ENCODE assay signal across 27 cellular contexts in genomic region chr6:37145443-37145842, GRCh38. TPM values are rescaled to one million over a fixed set of nuclear protein-coding genes. Genes with fewer than 3 reads are reported as not detected.
DNase-seq lines count a peak whose midpoint lies in the region; ATAC-seq and TF ChIP-seq lines count a peak whose summit lies in the region.
"Had no signal": no experiment of that assay in that cellular context is flagged by ENCODE, and none has a peak within 500 bp of the region (broad histone marks: within the 10 kb centered on the region; RNA-seq: fewer than 3 reads in every experiment).

No MANE protein-coding gene starts in this region.

- H2AFZ ChIP-seq in ACC112 (ENCODE audit: low read length, unreplicated experiment) (no peak overlapping the region), osteoblast (ENCODE audit: low read length) (no peak overlapping the region)
- H2AFZ ChIP-seq: PC-9 had no signal

- no peak overlapping the region for H3K4me2 ChIP-seq in osteoblast (ENCODE audit: insufficient read depth, low read length)

- H3K9me3 Mint-ChIP-seq in glutamatergic neuron (ENCODE audit: unreplicated experiment), result no peaks in the 10 kb centered on the region
- no peaks in the 10 kb centered on the region for H3K9me3 Mint-ChIP-seq in activated CD8-positive, alpha-beta T cell treated with anti-CD3 and anti-CD28 coated beads for 36 hours
- H3K9me3 Mint-ChIP-seq: activated T-helper 1 cell treated with anti-CD3 and anti-CD28 coated beads, Interleukin-12 subunit alpha, Interleukin-12 subunit beta, Interleukin-2, Interleukin-4 antibody, amounts not matched to agents 30 ng/mL and 10 ng/mL and 1 ng/mL, durations not matched to agents 14 hours and 24 hours and 36 hours; naive B cell had no signal

- ATAC-seq in activated CD8-positive, alpha-beta T cell treated with anti-CD3 and anti-CD28 coated beads for 36 hours, result no peak
- ATAC-seq in HG02763 (IDR thresholded peaks at IDR 0.05; ENCODE audit: unreplicated experiment), result no peak

- POLR2A ChIA-PET in activated CD8-positive, alpha-beta T cell treated with anti-CD3 and anti-CD28 coated beads for 36 hours (lab: Charles Lee), result no interaction called here

- H3K4me3 ChIP-seq in ACC112 (ENCODE audit: low read depth, low read length) (no peak overlapping the region), Peyer's patch (no peak overlapping the region), osteoblast (ENCODE audit: insufficient read depth, low read length) (no peak overlapping the region)
- H3K4me3 ChIP-seq: ovary, PC-9, thyroid gland had no signal

- peaks cover 23% of the 10 kb centered on the region for H3K4me1 Mint-ChIP-seq in glutamatergic neuron (ENCODE audit: low read depth, unreplicated experiment)
- H3K4me1 Mint-ChIP-seq in activated CD8-positive, alpha-beta T cell treated with anti-CD3 and anti-CD28 coated beads for 36 hours (ENCODE audit: low read depth), result peaks cover 20% of the 10 kb centered on the region

- H3K9me3 ChIP-seq in Peyer's patch (no peaks in the 10 kb centered on the region), osteoblast (ENCODE audit: low read depth, low read length) (no peaks in the 10 kb centered on the region)
- H3K9me3 ChIP-seq: BE2C, ovary, thyroid gland had no signal

- no peaks in the 10 kb centered on the region for H3K36me3 ChIP-seq in ACC112 (ENCODE audit: insufficient read depth, low read length)
- no peaks in the 10 kb centered on the region for H3K36me3 ChIP-seq in Peyer's patch
- H3K36me3 ChIP-seq in osteoblast (ENCODE audit: insufficient read depth, low read length), result no peaks in the 10 kb centered on the region
- H3K36me3 ChIP-seq: BE2C, ovary, thyroid gland had no signal

- intact Hi-C loops in activated CD8-positive, alpha-beta T cell treated with anti-CD3 and anti-CD28 coated beads for 36 hours (cut with micrococcal nuclease), result no loop called here

- H3K27me3 Mint-ChIP-seq in glutamatergic neuron (ENCODE audit: unreplicated experiment), result no peaks in the 10 kb centered on the region
- H3K27me3 Mint-ChIP-seq in activated CD8-positive, alpha-beta T cell treated with anti-CD3 and anti-CD28 coated beads for 36 hours, result no peaks in the 10 kb centered on the region
- H3K27me3 Mint-ChIP-seq: naive B cell had no signal

- H3K27me3 ChIP-seq in ACC112 (ENCODE audit: insufficient read depth, low read length) (no peaks in the 10 kb centered on the region), Peyer's patch (no peaks in the 10 kb centered on the region), osteoblast (ENCODE audit: insufficient read depth, low read length) (no peaks in the 10 kb centered on the region)
- H3K27me3 ChIP-seq: BE2C, ovary, thyroid gland had no signal

- H3K27ac Mint-ChIP-seq in glutamatergic neuron (ENCODE audit: unreplicated experiment), result peak overlapping the region; percentile 66
- no peak overlapping the region for H3K27ac Mint-ChIP-seq in activated CD8-positive, alpha-beta T cell treated with anti-CD3 and anti-CD28 coated beads for 36 hours
- H3K27ac Mint-ChIP-seq: activated T-helper 1 cell treated with anti-CD3 and anti-CD28 coated beads, Interleukin-12 subunit alpha, Interleukin-12 subunit beta, Interleukin-2, Interleukin-4 antibody, amounts not matched to agents 30 ng/mL and 10 ng/mL and 1 ng/mL, durations not matched to agents 14 hours and 24 hours and 36 hours had no signal

- H3K79me2 ChIP-seq in ACC112 (ENCODE audit: control insufficient read depth, insufficient read depth, low read length, unreplicated experiment) (no peaks in the 10 kb centered on the region), osteoblast (ENCODE audit: insufficient read depth, low read length) (no peaks in the 10 kb centered on the region)

- no peak for DNase-seq in Peyer's patch
- DNase-seq in glutamatergic neuron, result no peak
- no peak for DNase-seq in osteoblast (ENCODE audit: insufficient read length, low spot score, missing footprints)
- no peak for DNase-seq in activated CD8-positive, alpha-beta T cell treated with anti-CD3 and anti-CD28 coated beads for 36 hours
- no peak for DNase-seq in pons (ENCODE audit: low spot score)
- DNase-seq in mucosa of gallbladder (ENCODE audit: low spot score), result no peak
- DNase-seq: activated CD4-positive, alpha-beta T cell treated with anti-CD3 and anti-CD28 coated beads, Interleukin-2, amount 50 U/mL, for 1 hour; activated naive CD4-positive, alpha-beta T cell treated with anti-CD3 and anti-CD28 coated beads, Interleukin-2, amount 50 U/mL, for 16 hours; anterior cingulate cortex; BE2C; caudate nucleus; dermis blood vessel endothelial cell; DMS79; naive B cell; NCI-H1092 treated with DMSO at 0.1 percent for 48 hours; NCI-H1930; NCI-H446 treated with DMSO at 0.1 percent for 48 hours; PC-9; right cardiac atrium; SHP77; stimulated activated naive CD4-positive, alpha-beta T cell treated with Interleukin-2 at 50 U/mL for 16 hours; T-helper 9 cell; thyroid gland had no signal

- H4K20me1 ChIP-seq in osteoblast (ENCODE audit: insufficient read depth, low read length), result no peaks in the 10 kb centered on the region

- TF ChIP-seq POLR2A in Peyer's patch (IDR thresholded peaks at IDR 0.05), result no peak

- TF ChIP-seq CTCF in Peyer's patch (IDR thresholded peaks at IDR 0.05) (no peak), glutamatergic neuron (IDR thresholded peaks at IDR 0.05; ENCODE audit: partially characterized antibody, unreplicated experiment) (no peak), osteoblast (IDR thresholded peaks at IDR 0.05; ENCODE audit: extremely low read depth, low read depth, low read length) (no peak)
- no peak for TF ChIP-seq CTCF in activated CD8-positive, alpha-beta T cell treated with anti-CD3 and anti-CD28 coated beads for 36 hours (IDR thresholded peaks at IDR 0.05)

- CTCF ChIA-PET in activated CD8-positive, alpha-beta T cell treated with anti-CD3 and anti-CD28 coated beads for 36 hours (lab: Charles Lee), result no interaction called here

- no peaks in the 10 kb centered on the region for H3K36me3 Mint-ChIP-seq in glutamatergic neuron (ENCODE audit: unreplicated experiment)
- no peaks in the 10 kb centered on the region for H3K36me3 Mint-ChIP-seq in activated CD8-positive, alpha-beta T cell treated with anti-CD3 and anti-CD28 coated beads for 36 hours (ENCODE audit: low read depth)
- H3K36me3 Mint-ChIP-seq: naive B cell had no signal

- no peak overlapping the region for H3K4me3 Mint-ChIP-seq in glutamatergic neuron (ENCODE audit: unreplicated experiment)
- no peak overlapping the region for H3K4me3 Mint-ChIP-seq in activated CD8-positive, alpha-beta T cell treated with anti-CD3 and anti-CD28 coated beads for 36 hours
- H3K4me3 Mint-ChIP-seq: activated T-helper 1 cell treated with anti-CD3 and anti-CD28 coated beads, Interleukin-12 subunit alpha, Interleukin-12 subunit beta, Interleukin-2, Interleukin-4 antibody, amounts not matched to agents 30 ng/mL and 10 ng/mL and 1 ng/mL, durations not matched to agents 14 hours and 24 hours and 36 hours; naive B cell had no signal

- H3K4me1 ChIP-seq in ACC112 (ENCODE audit: control insufficient read depth, insufficient read depth, low read length, unreplicated experiment) (peaks cover 52% of the 10 kb centered on the region), Peyer's patch (peaks cover 0 to 10% (median 0%) of the 10 kb centered on the region in 4 donors), osteoblast (ENCODE audit: insufficient read depth, low read length) (peaks cover 34% of the 10 kb centered on the region)
- H3K4me1 ChIP-seq: thyroid gland had no signal

- H3K27ac ChIP-seq in ACC112 (ENCODE audit: low read depth, low read length) (0 out of 2 replicates have a peak overlapping the region, but pooled peaks have one; percentile 87), Peyer's patch (peak overlapping the region; percentile 11 to 79 (median 34)), osteoblast (ENCODE audit: low read depth, low read length) (peak overlapping the region; percentile 85)
- H3K27ac ChIP-seq: thyroid gland had no signal

RNA-seq across cellular contexts. Expression of gene PIM1, which starts 24.5 kb away (rescaled TPM):
- total RNA-seq in Peyer's patch (10 to 100 TPM; 36.6 to 78.4 (median 49.2) TPM), glutamatergic neuron (ENCODE audit: unreplicated experiment) (22.7 TPM), osteoblast (14.8 and 16.2 TPM in 2 replicates), mucosa of gallbladder (21.8 TPM)
- 100 to 1,000 TPM; 293 to 305 TPM for total RNA-seq in activated CD8-positive, alpha-beta T cell treated with anti-CD3 and anti-CD28 coated beads for 36 hours

Comparison
In these comparisons a context has a peak if more than half of its experiments do, and no peak if none do; other contexts are left out.
1. H3K27ac ChIP-seq: peak in every context shown above with its lines; median percentile 87 in ACC112; 85 in osteoblast; 34 in Peyer's patch.